18 cellular contexts compared by ENCODE assay signal in genomic region chr20:17676378-17676759, GRCh38. TPM values are rescaled to one million over a fixed set of nuclear protein-coding genes. Genes with fewer than 3 reads are reported as not detected.
"Had no signal": no experiment of that assay in that cellular context is flagged by ENCODE, and none has a peak within 500 bp of the region (broad histone marks: within the 10 kb centered on the region; RNA-seq: fewer than 3 reads in every experiment).

No MANE protein-coding gene starts in this region.

- H3K9me3 Mint-ChIP-seq: activated CD8-positive, alpha-beta T cell treated with anti-CD3 and anti-CD28 coated beads for 36 hours; T-cell had no signal

- H3K27ac Mint-ChIP-seq: activated CD8-positive, alpha-beta T cell treated with anti-CD3 and anti-CD28 coated beads for 36 hours had no signal

- H3K4me3 ChIP-seq: breast epithelium, heart left ventricle, left lung, ovary, transverse colon had no signal

- H3K9me3 ChIP-seq: breast epithelium, heart left ventricle, left lung, ovary, transverse colon had no signal

- H3K27me3 ChIP-seq: breast epithelium, heart left ventricle, left lung, ovary, transverse colon had no signal

- H3K36me3 ChIP-seq: breast epithelium, ovary, transverse colon, WERI-Rb-1 had no signal

- FAIRE-seq: frontal cortex had no signal

- H3K4me3 Mint-ChIP-seq: activated CD8-positive, alpha-beta T cell treated with anti-CD3 and anti-CD28 coated beads for 36 hours; T-cell had no signal

- H3K27me3 Mint-ChIP-seq: activated CD8-positive, alpha-beta T cell treated with anti-CD3 and anti-CD28 coated beads for 36 hours; T-cell had no signal

- ATAC-seq: activated CD8-positive, alpha-beta T cell treated with anti-CD3 and anti-CD28 coated beads for 36 hours; heart left ventricle; left lung; T-cell had no signal

- H3K27ac ChIP-seq: heart left ventricle, left lung, ovary, WERI-Rb-1 had no signal

- DNase-seq: activated CD4-positive, alpha-beta T cell treated with anti-CD3 and anti-CD28 coated beads for 4 hours; activated CD8-positive, alpha-beta memory T cell treated with anti-CD3 and anti-CD28 coated beads, Interleukin-2, amount 50 U/mL, for 4 hours; activated CD8-positive, alpha-beta T cell treated with anti-CD3 and anti-CD28 coated beads for 36 hours; activated naive CD4-positive, alpha-beta T cell treated with anti-CD3 and anti-CD28 coated beads, Interleukin-2, amount 50 U/mL, for 16 hours; islet precursor cell; left lung; mesendoderm; ovary; stimulated activated CD4-positive, alpha-beta T cell treated with anti-CD3 and anti-CD28 coated beads, Interleukin-15, amount 100 ng/mL, for 24 hours; stimulated activated CD4-positive, alpha-beta T cell treated with anti-CD3 and anti-CD28 coated beads, Interleukin-4, amount 100 ng/mL, for 4 hours; T-cell; transverse colon; WERI-Rb-1 had no signal

RNA-seq across cellular contexts. Expression of gene BANF2, which starts 23.4 kb away (rescaled TPM):
- total RNA-seq: activated CD8-positive, alpha-beta T cell treated with anti-CD3 and anti-CD28 coated beads for 36 hours; breast epithelium; frontal cortex; heart left ventricle; left lung; ovary; renal cortical epithelial cell; T-cell; transverse colon had no signal
- polyA plus RNA-seq: heart left ventricle, neural cell, ovary had no signal
